ENCODE assay signal across 8 cellular contexts in the genomic region with DNA sequence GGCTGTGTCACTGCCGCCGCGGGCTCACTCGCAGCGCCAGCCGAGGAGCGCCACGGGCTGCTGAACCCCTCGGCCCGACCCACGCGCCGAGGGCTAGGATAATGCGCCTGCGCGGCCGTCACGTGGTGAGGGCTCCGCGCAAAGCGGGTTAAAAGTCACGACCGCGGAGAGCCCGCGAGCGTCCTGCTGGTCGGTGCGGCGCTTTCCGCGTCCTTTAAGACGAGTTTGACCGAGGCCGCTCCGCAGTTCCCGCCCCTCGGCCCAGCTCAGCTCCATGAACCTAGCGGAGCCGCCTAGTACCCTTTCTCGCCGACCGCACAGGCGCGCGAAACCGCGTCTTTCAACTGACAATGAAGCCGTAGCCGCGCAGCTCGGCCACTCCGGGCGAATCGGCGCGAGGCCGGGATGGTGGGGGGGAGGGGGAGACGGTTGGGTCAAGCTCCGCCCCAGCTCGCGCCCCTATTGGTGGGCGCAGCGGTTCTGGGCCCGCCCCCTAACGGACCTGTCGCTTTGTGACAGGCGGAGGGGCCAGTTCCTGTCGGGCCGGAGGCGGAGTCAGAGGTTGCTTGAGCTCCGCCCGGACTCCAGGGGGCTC. TPM values are rescaled to one million over a fixed set of nuclear protein-coding genes. Genes with fewer than 3 reads are reported as not detected.
DNase-seq lines count a peak whose midpoint lies in the region; ATAC-seq and TF ChIP-seq lines count a peak whose summit lies in the region.

No MANE protein-coding gene starts in this region.

- no peaks in the 10 kb centered on the region for H3K9me2 ChIP-seq in Loucy (replicated peaks; ENCODE audit: low read depth, low read length)

- no peaks in the 10 kb centered on the region for H3K36me3 ChIP-seq in H7 (replicated peaks; ENCODE audit: control insufficient read depth, insufficient read depth, low read length)
- peaks cover 35% of the 10 kb centered on the region for H3K36me3 ChIP-seq in Loucy (ENCODE audit: insufficient read depth, low read length)
- peaks cover 6% of the 10 kb centered on the region; the same call in 1 of the 2 replicates for H3K36me3 ChIP-seq in RWPE2 (ENCODE audit: low read depth)

- peak; percentile 99 for DNase-seq in ELF-1 (ENCODE audit: low read depth, low spot score)
- peak; percentile 99 for DNase-seq in H7
- peak; percentile 98 for DNase-seq in RWPE2 (ENCODE audit: low spot score)
- peak; percentile 99 for DNase-seq in activated effector memory CD4-positive, alpha-beta T cell treated with Interleukin-2 at 50 U/mL for 16 hours
- peak; percentile 96 for DNase-seq in fibroblast of peridontal ligament (ENCODE audit: extremely low read depth)
- DNase-seq in natural killer cell, result peak; percentile 97
- peak; percentile 96 to 99 (median 98) for DNase-seq in stimulated activated naive CD4-positive, alpha-beta T cell (lab: John Stamatoyannopoulos, UW)

- H3K27me3 ChIP-seq in H7 (ENCODE audit: control insufficient read depth, insufficient read depth, low read length) (no peaks in the 10 kb centered on the region), Loucy (ENCODE audit: insufficient read depth, low read length, poor library complexity, severe bottlenecking) (peaks cover 43% of the 10 kb centered on the region), RWPE2 (ENCODE audit: insufficient read depth, poor library complexity, severe bottlenecking) (no peaks in the 10 kb centered on the region)

- H3K36me3 Mint-ChIP-seq in natural killer cell, result no peaks in the 10 kb centered on the region

- peaks cover 30 to 33% of the 10 kb centered on the region in 2 donors for H3K4me1 Mint-ChIP-seq in natural killer cell

- intact Hi-C loops in natural killer cell (cut with micrococcal nuclease), result loop anchor here (1.0 to 10.0 kb wide), 4 partner anchors 15 to 1153 kb away; a partner anchor contains a TSS

- peaks cover 7% of the 10 kb centered on the region for H3F3A ChIP-seq in Loucy (ENCODE audit: low read depth)

- no peaks in the 10 kb centered on the region for H3K9me3 ChIP-seq in Loucy (ENCODE audit: insufficient read depth, low read depth, low read length)
- no peaks in the 10 kb centered on the region for H3K9me3 ChIP-seq in RWPE2 (ENCODE audit: severe bottlenecking)

- H3K27me3 Mint-ChIP-seq in natural killer cell (ENCODE audit: low read depth in 2 of 2), result no peaks in the 10 kb centered on the region

- H3K9me3 Mint-ChIP-seq in natural killer cell, result no peaks in the 10 kb centered on the region

- ATAC-seq in RWPE2 (ENCODE audit: low read depth) (peak; percentile 84), natural killer cell (peak; percentile 84 to 95 (median 85))

- H3K4me2 ChIP-seq in Loucy (ENCODE audit: low read depth, low read length, poor library complexity, severe bottlenecking), result peak overlapping the region; percentile 97

- TF ChIP-seq CTCF in Loucy (conservative IDR thresholded peaks at IDR 0.05; ENCODE audit: low read length) (no peak), RWPE2 (IDR thresholded peaks at IDR 0.05; ENCODE audit: poor library complexity, severe bottlenecking) (no peak), natural killer cell (IDR thresholded peaks at IDR 0.05) (no peak)

- peaks cover 95% of the 10 kb centered on the region for H3K79me2 ChIP-seq in Loucy (ENCODE audit: insufficient read depth, low read length)

- peak overlapping the region; percentile 99 for H3K9ac ChIP-seq in Loucy (ENCODE audit: low read depth, low read length, poor library complexity, severe bottlenecking)

- H3K27ac Mint-ChIP-seq in natural killer cell, result peak overlapping the region; percentile 94 to 99

- peak overlapping the region; percentile 99 for H3K4me3 Mint-ChIP-seq in natural killer cell

- H4K20me1 ChIP-seq in Loucy (ENCODE audit: insufficient read depth, low read length, poor library complexity, severe bottlenecking), result peaks cover 31% of the 10 kb centered on the region

- H2AFZ ChIP-seq in Loucy (ENCODE audit: low read length), result no peak overlapping the region

- H3K27ac ChIP-seq in RWPE2 (ENCODE audit: poor library complexity, severe bottlenecking), result peak overlapping the region; percentile 78

- peaks cover 40% of the 10 kb centered on the region for H3K4me1 ChIP-seq in Loucy (ENCODE audit: insufficient read depth, low read length, poor library complexity, severe bottlenecking)
- peaks cover 17% of the 10 kb centered on the region for H3K4me1 ChIP-seq in RWPE2 (ENCODE audit: insufficient read depth, poor library complexity, severe bottlenecking)

- H3K4me3 ChIP-seq in H7 (ENCODE audit: insufficient read depth, low read depth, low read length), result peak overlapping the region; percentile 86
- peak overlapping the region; percentile 88 for H3K4me3 ChIP-seq in Loucy (ENCODE audit: low read length, poor library complexity, severe bottlenecking)
- peak overlapping the region; percentile 79 for H3K4me3 ChIP-seq in RWPE2 (ENCODE audit: severe bottlenecking)

RNA-seq across cellular contexts. Expression of a gene that starts 0.6 kb away (rescaled TPM):
- total RNA-seq in H7 (2014; rRNA removed; shearing (Covaris generic)), result 134 and 148 TPM in 2 replicates
- 100 to 1,000 TPM in 1 of 3 donors, 10 to 100 TPM in 2; 83.4 to 132 (median 99.0) TPM for total RNA-seq in natural killer cell

Comparison
In these comparisons a context has a peak if more than half of its experiments do, and no peak if none do; other contexts are left out.
1. Peak in every context shown above with its lines: DNase-seq, ATAC-seq, H3K4me3 ChIP-seq and H3K27ac ChIP-seq.